In genomic region chr1:198175418-198176170, GRCh38 we compare ENCODE assay signal across 9 cellular contexts.
A peak's percentile ranks its signal among the peaks of the same experiment; 100 is the strongest.
DNase-seq lines count a peak whose midpoint lies in the region; ATAC-seq, FAIRE-seq and TF ChIP-seq lines count a peak whose summit lies in the region.
"Had no signal": no experiment of that assay in that cellular context is flagged by ENCODE, and none has a peak within 500 bp of the region (broad histone marks: within the 10 kb centered on the region; RNA-seq: fewer than 3 reads in every experiment).

No MANE protein-coding gene starts in this region.

- TF ChIP-seq CTCF in HEK293 (tag by site-specific recombination; IDR thresholded peaks at IDR 0.05), result no peak

- CTCF ChIA-PET in HEK293 (lab: Yijun Ruan, JAX), result no interaction called here

- in situ Hi-C loops in HAP-1 (cut with MboI; ENCODE audit: low sequenced_read_pairs), result no loop called here

- H3K36me3 ChIP-seq in HEK293 (ENCODE audit: control insufficient read depth in 2 of 2, insufficient read depth in 1 of 2, low read length in 2 of 2) (no peaks in the 10 kb centered on the region), HAP-1 (replicated peaks) (no peaks in the 10 kb centered on the region)
- H3K36me3 ChIP-seq: heart left ventricle had no signal

- H3K27me3 ChIP-seq in HAP-1 (ENCODE audit: low read depth), result no peaks in the 10 kb centered on the region
- H3K27me3 ChIP-seq: heart left ventricle had no signal

- TF ChIP-seq POLR2A in GM18505 (IDR thresholded peaks at IDR 0.05; ENCODE audit: borderline replicate concordance, extremely low read depth, insufficient read depth, insufficient read length), result no peak

- DNase-seq in RKO (ENCODE audit: low spot score) (peak; percentile 23), HTR-8/SVneo (ENCODE audit: insufficient read length, low spot score) (no peak), DMS53 (lab: John Stamatoyannopoulos, UW) (no peak), HK-2 (ENCODE audit: unreplicated experiment) (no peak), HAP-1 (ENCODE audit: low spot score in 2 of 2) (no peak)
- DNase-seq: heart left ventricle had no signal

- H3K4me1 ChIP-seq in HEK293 (ENCODE audit: control insufficient read depth, insufficient read depth, low read length) (peaks cover 49% of the 10 kb centered on the region), HAP-1 (peaks cover 7% of the 10 kb centered on the region)

- ATAC-seq in GM18505 (IDR thresholded peaks at IDR 0.05; ENCODE audit: unreplicated experiment), result peak; percentile 63

- H3K9me3 ChIP-seq in HEK293 (ENCODE audit: control insufficient read depth, insufficient read depth, low read depth, low read length) (no peaks in the 10 kb centered on the region), HAP-1 (no peaks in the 10 kb centered on the region)
- H3K9me3 ChIP-seq: heart left ventricle had no signal

- POLR2A ChIA-PET in HEK293 (lab: Yijun Ruan, JAX), result no interaction called here

- H3K4me3 ChIP-seq in HEK293 (ENCODE audit: low read depth, low read length), result no peak overlapping the region
- H3K4me3 ChIP-seq in HAP-1, result no peak overlapping the region
- H3K4me3 ChIP-seq: heart left ventricle had no signal

- H3K27ac ChIP-seq in HEK293 (ENCODE audit: extremely low read depth, low read depth, low read length), result no peak overlapping the region; the same call in 1 of the 2 replicates

- FAIRE-seq in islet of Langerhans (lab: Jason Lieb, UNC), result peak; percentile 64
- FAIRE-seq in HTR-8/SVneo (lab: Jason Lieb, UNC), result no peak

TF ChIP-seq in HEK293, 187 proteins besides CTCF, POLR2A, EP300 and RAD21:
- TF ChIP-seq ZNF341 (tag by site-specific recombination; IDR thresholded peaks at IDR 0.05; ENCODE audit: low read depth), result no peak
- TF ChIP-seq ZNF416 (tag by site-specific recombination; IDR thresholded peaks at IDR 0.05), result no peak
- no peak for TF ChIP-seq ZNF701 (tag by site-specific recombination; IDR thresholded peaks at IDR 0.05)
- 0 out of 2 replicates have a peak, but pooled peaks have one; percentile 34 for TF ChIP-seq WT1 (tag by site-specific recombination; IDR thresholded peaks at IDR 0.05)
- no peak for TF ChIP-seq GLIS2 (tag by site-specific recombination; IDR thresholded peaks at IDR 0.05)
- peak; percentile 47 for TF ChIP-seq PRDM6 (tag by site-specific recombination; IDR thresholded peaks at IDR 0.05)
- no peak for TF ChIP-seq ZSCAN18 (tag by site-specific recombination; IDR thresholded peaks at IDR 0.05)
- no peak for TF ChIP-seq ZNF16 (tag by site-specific recombination; IDR thresholded peaks at IDR 0.05; ENCODE audit: low read depth)
- no peak for TF ChIP-seq KLF7 (tag by site-specific recombination; IDR thresholded peaks at IDR 0.05; ENCODE audit: borderline replicate concordance)
- TF ChIP-seq PRDM4 (tag by site-specific recombination; IDR thresholded peaks at IDR 0.05), result no peak
- no peak for TF ChIP-seq ATF2 (tag by site-specific recombination; IDR thresholded peaks at IDR 0.05; ENCODE audit: low read depth)
- no peak for TF ChIP-seq ZNF707 (tag by site-specific recombination; IDR thresholded peaks at IDR 0.05)
- TF ChIP-seq FEZF1 (tag by site-specific recombination; IDR thresholded peaks at IDR 0.05), result no peak
- TF ChIP-seq ZNF677 (tag by site-specific recombination; IDR thresholded peaks at IDR 0.05), result 0 out of 2 replicates have a peak, but pooled peaks have one; percentile 6
